29 cellular contexts compared by ENCODE assay signal in the genomic region with DNA sequence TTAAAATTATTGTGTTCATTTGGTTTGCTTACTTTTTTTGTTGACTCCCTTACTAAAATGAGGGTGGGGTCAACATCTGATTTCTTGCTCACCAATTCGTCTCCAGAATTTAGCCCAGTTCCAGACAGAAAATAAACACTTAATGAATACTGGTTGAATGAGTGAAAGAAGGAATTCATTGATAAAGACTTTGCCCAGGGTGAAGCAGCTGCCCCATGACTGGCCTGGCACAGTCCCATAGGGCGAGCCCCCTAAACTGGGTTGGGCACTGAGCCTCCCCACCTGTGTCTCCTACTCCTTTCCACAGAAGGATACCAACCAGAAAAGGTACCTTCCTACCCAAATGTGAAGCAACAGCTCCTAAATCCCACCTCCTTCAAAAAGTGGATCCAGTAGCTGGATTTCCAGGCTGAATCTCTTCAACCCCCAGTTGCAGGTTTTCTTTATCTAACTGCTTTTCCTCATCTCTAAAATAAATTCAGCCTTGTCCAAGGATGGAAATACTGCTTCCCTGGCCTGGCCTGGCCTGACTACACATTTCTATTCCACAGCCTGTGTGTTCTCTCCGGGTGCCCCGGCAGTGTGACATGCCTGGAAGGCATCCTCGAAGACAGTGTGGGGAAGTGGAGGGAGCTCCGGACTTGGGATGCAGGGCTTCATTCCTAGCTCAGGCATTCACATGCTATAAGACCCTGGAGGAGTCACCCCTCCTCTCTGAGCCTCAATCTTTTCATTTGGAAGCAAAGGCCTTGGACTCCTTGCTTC. TPM values are rescaled to one million over a fixed set of nuclear protein-coding genes. Genes with fewer than 3 reads are reported as not detected.
A peak's percentile ranks its signal among the peaks of the same experiment; 100 is the strongest.
DNase-seq lines count a peak whose midpoint lies in the region; ATAC-seq and TF ChIP-seq lines count a peak whose summit lies in the region.
"Had no signal": no experiment of that assay in that cellular context is flagged by ENCODE, and none has a peak within 500 bp of the region (broad histone marks: within the 10 kb centered on the region; RNA-seq: fewer than 3 reads in every experiment).

No MANE protein-coding gene starts in this region.

- TF ChIP-seq CTCF in heart left ventricle (IDR thresholded peaks at IDR 0.05) (no peak), spleen (IDR thresholded peaks at IDR 0.05 in 8 of 11, conservative IDR thresholded peaks at IDR 0.05 in 3 of 11) (no peak)
- TF ChIP-seq CTCF in activated CD8-positive, alpha-beta T cell treated with anti-CD3 and anti-CD28 coated beads for 36 hours (IDR thresholded peaks at IDR 0.05), result no peak

- no peaks in the 10 kb centered on the region for H3K9me3 ChIP-seq in heart left ventricle
- H3K9me3 ChIP-seq in spleen, result no peaks in the 10 kb centered on the region
- H3K9me3 ChIP-seq: BE2C, BLaER1 had no signal

- no peaks in the 10 kb centered on the region for H3K36me3 Mint-ChIP-seq in activated CD8-positive, alpha-beta T cell treated with anti-CD3 and anti-CD28 coated beads for 36 hours (ENCODE audit: low read depth)
- H3K36me3 Mint-ChIP-seq: CD14-positive monocyte; CD4-positive, alpha-beta memory T cell; CD4-positive, CD25-positive, alpha-beta regulatory T cell had no signal

- TF ChIP-seq POLR2A in heart left ventricle (IDR thresholded peaks at IDR 0.05) (no peak), spleen (IDR thresholded peaks at IDR 0.05) (no peak)

- peaks cover 11% of the 10 kb centered on the region for H3K4me1 Mint-ChIP-seq in activated CD8-positive, alpha-beta T cell treated with anti-CD3 and anti-CD28 coated beads for 36 hours (ENCODE audit: low read depth)

- no peak overlapping the region for H3K4me3 Mint-ChIP-seq in activated CD8-positive, alpha-beta T cell treated with anti-CD3 and anti-CD28 coated beads for 36 hours
- H3K4me3 Mint-ChIP-seq: CD4-positive, CD25-positive, alpha-beta regulatory T cell had no signal

- H3K27ac Mint-ChIP-seq in activated CD8-positive, alpha-beta T cell treated with anti-CD3 and anti-CD28 coated beads for 36 hours, result no peak overlapping the region
- H3K27ac Mint-ChIP-seq: CD4-positive, alpha-beta memory T cell; CD4-positive, CD25-positive, alpha-beta regulatory T cell had no signal

- DNase-seq in NCI-H748 treated with DMSO at 0.1 percent for 48 hours (lab: John Stamatoyannopoulos, UW) (peak; percentile 18), NCI-H748 (lab: John Stamatoyannopoulos, UW; ENCODE audit: unreplicated experiment) (no peak), cardiac septum (ENCODE audit: low spot score) (peak; percentile 47), heart left ventricle (no peak), posterior vena cava (ENCODE audit: low spot score) (peak; percentile 40), spleen (peak; percentile 39)
- no peak for DNase-seq in effector CD4-positive, alpha-beta T cell
- no peak for DNase-seq in activated CD8-positive, alpha-beta T cell treated with anti-CD3 and anti-CD28 coated beads for 36 hours
- DNase-seq: ACHN; BE2C; C1 segment of cervical spinal cord; CD4-positive, alpha-beta memory T cell; CD4-positive, CD25-positive, alpha-beta regulatory T cell; CD8-positive, alpha-beta memory T cell; DMS 273 treated with DMSO at 0.1 percent for 48 hours; DMS153; DMS53; DMS79; DND-41; EL; GDM1 had no signal

- intact Hi-C loops in cardiac septum (cut with DNase I) (no loop called here), heart left ventricle (cut with DNase I) (no loop called here), posterior vena cava (cut with DNase I) (no loop called here), spleen (cut with DNase I; ENCODE audit: low total_unique reads) (no loop called here)
- intact Hi-C loops in activated CD8-positive, alpha-beta T cell treated with anti-CD3 and anti-CD28 coated beads for 36 hours (cut with micrococcal nuclease), result no loop called here

- H3K4me3 ChIP-seq in heart left ventricle, result no peak overlapping the region
- H3K4me3 ChIP-seq in spleen, result no peak overlapping the region
- H3K4me3 ChIP-seq: BLaER1, GM12878 had no signal

- H3K9me3 Mint-ChIP-seq in activated CD8-positive, alpha-beta T cell treated with anti-CD3 and anti-CD28 coated beads for 36 hours, result no peaks in the 10 kb centered on the region
- H3K9me3 Mint-ChIP-seq: CD8-positive, alpha-beta memory T cell had no signal

- H3K27me3 Mint-ChIP-seq in activated CD8-positive, alpha-beta T cell treated with anti-CD3 and anti-CD28 coated beads for 36 hours, result peaks cover 28% of the 10 kb centered on the region

- H3K4me1 ChIP-seq in heart left ventricle (peaks cover 0 to 6% (median 0%) of the 10 kb centered on the region in 12 donors), spleen (peaks cover 0 to 9% (median 3%) of the 10 kb centered on the region in 6 donors)
- H3K4me1 ChIP-seq: BE2C, BLaER1 had no signal

- POLR2A ChIA-PET in activated CD8-positive, alpha-beta T cell treated with anti-CD3 and anti-CD28 coated beads for 36 hours (lab: Charles Lee), result interaction anchor here (0.7 kb wide), 1 partner anchor 9 kb away, joined by 4 read pairs; no protein-coding TSS in a partner anchor

- no peak overlapping the region for H3K27ac ChIP-seq in heart left ventricle
- H3K27ac ChIP-seq in spleen, result no peak overlapping the region
- H3K27ac ChIP-seq: 22Rv1, BLaER1 had no signal

- 66 to 87% (median 75%) methylated on average over 6 of the region's 6 CpGs for WGBS in heart left ventricle, 4 donors
- WGBS in spleen, 5 donors, result 67 to 83% (median 74%) methylated on average over 6 of the region's 6 CpGs

- H3K27me3 ChIP-seq in heart left ventricle (peaks cover 0 to 44% (median 20%) of the 10 kb centered on the region in 9 donors), spleen (replicated peaks in 1 of 7) (peaks cover 0 to 45% (median 17%) of the 10 kb centered on the region in 7 donors)
- H3K27me3 ChIP-seq: BLaER1 had no signal

- no peaks in the 10 kb centered on the region for H3K36me3 ChIP-seq in heart left ventricle
- H3K36me3 ChIP-seq in spleen, result no peaks in the 10 kb centered on the region
- H3K36me3 ChIP-seq: BE2C, BLaER1 had no signal

- ATAC-seq in heart left ventricle, result no peak
- ATAC-seq in activated CD8-positive, alpha-beta T cell treated with anti-CD3 and anti-CD28 coated beads for 36 hours, result no peak
- ATAC-seq: GM12878 had no signal

- CTCF ChIA-PET in activated CD8-positive, alpha-beta T cell treated with anti-CD3 and anti-CD28 coated beads for 36 hours (lab: Charles Lee), result interaction anchor here (0.8 kb wide), 1 partner anchor 205 kb away, joined by 3 read pairs; no protein-coding TSS in a partner anchor

RNA-seq across cellular contexts. Expression of a gene that starts 7.6 kb away (rescaled TPM):
- not detected for total RNA-seq in cardiac septum
- total RNA-seq in heart left ventricle, result not detected
- not detected for polyA plus RNA-seq in heart left ventricle
- not detected for total RNA-seq in posterior vena cava
- not detected for total RNA-seq in spleen
- polyA plus RNA-seq in spleen, result not detected
- not detected for total RNA-seq in activated CD8-positive, alpha-beta T cell treated with anti-CD3 and anti-CD28 coated beads for 36 hours
- total RNA-seq: A673; CD4-positive, alpha-beta memory T cell; CD4-positive, CD25-positive, alpha-beta regulatory T cell; CD8-positive, alpha-beta memory T cell; Daoy; G401; GM12878 had no signal
- polyA plus RNA-seq: AG04450; CD14-positive monocyte; CD4-positive, alpha-beta memory T cell; CD4-positive, CD25-positive, alpha-beta regulatory T cell; CD8-positive, alpha-beta memory T cell; GM12878 had no signal

RNA-seq across cellular contexts. Expression of a gene that starts 11.1 kb away (rescaled TPM):
- total RNA-seq in cardiac septum (not detected), heart left ventricle (not detected), posterior vena cava (not detected), spleen (not detected)
- polyA plus RNA-seq in heart left ventricle (not detected), spleen (not detected)
- not detected for total RNA-seq in activated CD8-positive, alpha-beta T cell treated with anti-CD3 and anti-CD28 coated beads for 36 hours
- total RNA-seq: A673; CD4-positive, alpha-beta memory T cell; CD4-positive, CD25-positive, alpha-beta regulatory T cell; CD8-positive, alpha-beta memory T cell; Daoy; G401; GM12878 had no signal
- polyA plus RNA-seq: AG04450; CD14-positive monocyte; CD4-positive, alpha-beta memory T cell; CD4-positive, CD25-positive, alpha-beta regulatory T cell; CD8-positive, alpha-beta memory T cell; GM12878 had no signal

RNA-seq across cellular contexts. Expression of a gene that starts 25.6 kb away (rescaled TPM):
- not detected for total RNA-seq in cardiac septum
- total RNA-seq in heart left ventricle, result not detected
- polyA plus RNA-seq in heart left ventricle, result under 1 TPM in 1 of 2 donors, not detected in 1; 0.51 TPM
- total RNA-seq in posterior vena cava, result not detected
- under 1 TPM in 1 of 7 donors, not detected in 6; 0.37 TPM for total RNA-seq in spleen
- polyA plus RNA-seq in spleen, result 1 to 10 TPM in 2 of 3 donors, under 1 TPM in 1; 0.55 to 3.4 (median 1.4) TPM
- total RNA-seq in activated CD8-positive, alpha-beta T cell treated with anti-CD3 and anti-CD28 coated beads for 36 hours, result under 1 TPM; 0.11 to 0.16 TPM
- total RNA-seq: A673; CD4-positive, alpha-beta memory T cell; CD4-positive, CD25-positive, alpha-beta regulatory T cell; CD8-positive, alpha-beta memory T cell; Daoy; G401; GM12878 had no signal
- polyA plus RNA-seq: CD14-positive monocyte; CD4-positive, alpha-beta memory T cell; CD4-positive, CD25-positive, alpha-beta regulatory T cell; CD8-positive, alpha-beta memory T cell; GM12878 had no signal

RNA-seq across cellular contexts. Expression of a gene that starts 45.8 kb away (rescaled TPM):
- total RNA-seq in cardiac septum, result not detected
- not detected for total RNA-seq in heart left ventricle
- under 1 TPM in 1 of 2 donors, not detected in 1; 0.24 TPM for polyA plus RNA-seq in heart left ventricle
- total RNA-seq in posterior vena cava, result not detected
- total RNA-seq in spleen, result under 1 TPM in 1 of 7 donors, not detected in 6; 0.37 TPM
- polyA plus RNA-seq in spleen, result under 1 TPM in 2 of 3 donors, not detected in 1; 0.15 to 0.19 TPM
- total RNA-seq in activated CD8-positive, alpha-beta T cell treated with anti-CD3 and anti-CD28 coated beads for 36 hours, result 1 to 10 TPM in 1 of 2 experiments, under 1 TPM in 1; 0.87 to 1.6 TPM
- total RNA-seq: A673; CD4-positive, alpha-beta memory T cell; CD4-positive, CD25-positive, alpha-beta regulatory T cell; CD8-positive, alpha-beta memory T cell; G401; GM12878 had no signal
- polyA plus RNA-seq: CD14-positive monocyte; CD4-positive, alpha-beta memory T cell; CD4-positive, CD25-positive, alpha-beta regulatory T cell; CD8-positive, alpha-beta memory T cell had no signal

Comparison
In these comparisons a context has a peak if more than half of its experiments do, and no peak if none do; other contexts are left out.
1. DNase-seq: peak in NCI-H748 treated with DMSO at 0.1 percent for 48 hours (single experiment), cardiac septum (single experiment), posterior vena cava (single experiment) and spleen (single experiment); none in NCI-H748 (single experiment), heart left ventricle (0 of 5), effector CD4-positive, alpha-beta T cell (single experiment) and activated CD8-positive, alpha-beta T cell treated with anti-CD3 and anti-CD28 coated beads for 36 hours (single experiment).